ENCODE assay signal across 8 cellular contexts in genomic region chr17:7851438-7852261, GRCh38. TPM values are rescaled to one million over a fixed set of nuclear protein-coding genes. Genes with fewer than 3 reads are reported as not detected.
DNase-seq lines count a peak whose midpoint lies in the region; ATAC-seq and TF ChIP-seq lines count a peak whose summit lies in the region.

No MANE protein-coding gene starts in this region.

- 17 to 22% (median 17%) methylated on average over 53 to 60 of the region's 60 CpGs for WGBS in ovary, 3 donors
- WGBS in thyroid gland, 2 donors, result 25 to 72% methylated on average over 7 to 31 of the region's 60 CpGs

- H3K27ac ChIP-seq in GM23338 (ENCODE audit: low read depth), result no peak overlapping the region
- H3K27ac ChIP-seq in ovary, result no peak overlapping the region
- H3K27ac ChIP-seq in thyroid gland, result no peak overlapping the region

- H3K79me2 ChIP-seq in GM23338 (replicated peaks; ENCODE audit: insufficient read depth), result no peaks in the 10 kb centered on the region

- no peaks in the 10 kb centered on the region for H3K9me2 ChIP-seq in GM23338 (ENCODE audit: insufficient read depth)

- peak; percentile 57 for ATAC-seq in GM23338
- peak; percentile 84 for ATAC-seq in SK-N-SH treated with all-trans-retinoic acid at 6 μM for 48 hours

- no peaks in the 10 kb centered on the region; the same call in 1 of the 2 replicates for H4K20me1 ChIP-seq in GM23338 (replicated peaks; ENCODE audit: insufficient read depth)

- no peaks in the 10 kb centered on the region for H3K9me3 ChIP-seq in ovary
- H3K9me3 ChIP-seq in thyroid gland, result no peaks in the 10 kb centered on the region

- H3K36me3 Mint-ChIP-seq in GM23338 (ENCODE audit: low read depth), result no peaks in the 10 kb centered on the region; the same call in 2 of the 3 replicates
- H3K36me3 Mint-ChIP-seq in activated naive CD4-positive, alpha-beta T cell treated with anti-CD3 and anti-CD28 coated beads, Interleukin-2, amount 50 U/mL, for 24 hours, result peaks cover 18% of the 10 kb centered on the region

- H3K27ac Mint-ChIP-seq in GM23338, result no peak overlapping the region
- peak overlapping the region; percentile 82 for H3K27ac Mint-ChIP-seq in activated naive CD4-positive, alpha-beta T cell treated with anti-CD3 and anti-CD28 coated beads, Interleukin-2, amount 50 U/mL, for 24 hours

- peaks cover 27% of the 10 kb centered on the region for H3K4me1 Mint-ChIP-seq in GM23338
- H3K4me1 Mint-ChIP-seq in activated naive CD4-positive, alpha-beta T cell treated with anti-CD3 and anti-CD28 coated beads, Interleukin-2, amount 50 U/mL, for 24 hours, result peaks cover 29% of the 10 kb centered on the region

- peaks cover 17% of the 10 kb centered on the region; the same call in 1 of the 2 replicates for H3F3A ChIP-seq in GM23338 (replicated peaks; ENCODE audit: low read depth)

- H3K9me3 Mint-ChIP-seq in GM23338, result no peaks in the 10 kb centered on the region; the same call in 2 of the 3 replicates
- H3K9me3 Mint-ChIP-seq in activated naive CD4-positive, alpha-beta T cell treated with anti-CD3 and anti-CD28 coated beads, Interleukin-2, amount 50 U/mL, for 24 hours, result no peaks in the 10 kb centered on the region

- TF ChIP-seq CTCF in GM23338 (conservative IDR thresholded peaks at IDR 0.05; ENCODE audit: low read depth in 2 of 2) (peak; percentile 63 to 97), LNCAP (IDR thresholded peaks at IDR 0.05) (peak; percentile 92), ovary (IDR thresholded peaks at IDR 0.05) (peak; percentile 97 to 99 (median 98)), thyroid gland (IDR thresholded peaks at IDR 0.05) (peak; percentile 98 to 100 (median 98))

- peak; percentile 94 for DNase-seq in GM03348 (ENCODE audit: low spot score)
- DNase-seq in GM23338 (ENCODE audit: low spot score), result peak; percentile 96
- DNase-seq in glomerular visceral epithelial cell (ENCODE audit: extremely low spot score), result peak; percentile 88
- peak; percentile 90 to 95 (median 93) for DNase-seq in ovary
- peak; percentile 93 to 94 for DNase-seq in thyroid gland

- H3K4me2 ChIP-seq in GM23338, result peak overlapping the region; percentile 90

- H3K27me3 Mint-ChIP-seq in GM23338 (ENCODE audit: insufficient read depth, low read depth, poor library complexity), result peaks cover 28% of the 10 kb centered on the region
- H3K27me3 Mint-ChIP-seq in activated naive CD4-positive, alpha-beta T cell treated with anti-CD3 and anti-CD28 coated beads, Interleukin-2, amount 50 U/mL, for 24 hours, result no peaks in the 10 kb centered on the region

- no peaks in the 10 kb centered on the region; the same call in 1 of the 2 replicates for H3K36me3 ChIP-seq in GM23338 (ENCODE audit: insufficient read depth)
- no peaks in the 10 kb centered on the region for H3K36me3 ChIP-seq in ovary
- H3K36me3 ChIP-seq in thyroid gland, result peaks cover 46 to 56% of the 10 kb centered on the region in 2 donors

- TF ChIP-seq POLR2A in ovary (IDR thresholded peaks at IDR 0.05) (no peak), thyroid gland (IDR thresholded peaks at IDR 0.05) (peak in 1 of 2 donors; percentile 43)

- TF ChIP-seq EP300 in ovary (IDR thresholded peaks at IDR 0.05), result no peak

- H3K4me3 ChIP-seq in GM23338 (peak overlapping the region; percentile 80), ovary (no peak overlapping the region), thyroid gland (replicated peaks in 1 of 3) (no peak overlapping the region)

- H3K27me3 ChIP-seq in GM23338 (ENCODE audit: insufficient read depth), result peaks cover 86% of the 10 kb centered on the region
- no peaks in the 10 kb centered on the region for H3K27me3 ChIP-seq in ovary
- H3K27me3 ChIP-seq in thyroid gland, result no peaks in the 10 kb centered on the region

- intact Hi-C loops in ovary (cut with DNase I) (loop anchor here in 2 of 4 donors (2.0 to 10.0 kb wide), 3 partner anchors 17 to 109 kb away; partner anchors contain the start of gene KDM6B (in 1 of the 2)), thyroid gland (cut with DNase I) (no loop called here)

- peak overlapping the region; percentile 82 for H3K4me3 Mint-ChIP-seq in GM23338
- H3K4me3 Mint-ChIP-seq in activated naive CD4-positive, alpha-beta T cell treated with anti-CD3 and anti-CD28 coated beads, Interleukin-2, amount 50 U/mL, for 24 hours, result peak overlapping the region; percentile 82

- H3K4me1 ChIP-seq in GM23338 (ENCODE audit: insufficient read depth) (peaks cover 36% of the 10 kb centered on the region), ovary (ENCODE audit: insufficient read depth) (peaks cover 5% of the 10 kb centered on the region), thyroid gland (peaks cover 9 to 26% of the 10 kb centered on the region in 2 donors)

- H2AFZ ChIP-seq in GM23338, result peak overlapping the region; percentile 97

TF ChIP-seq in GM23338, 12 proteins besides CTCF, POLR2A, EP300 and RAD21 (continues in another document):
- TF ChIP-seq EZH2 (IDR thresholded peaks at IDR 0.05; ENCODE audit: low read depth, unreplicated experiment) (peak; percentile 57), POLR2AphosphoS5 (IDR thresholded peaks at IDR 0.05; ENCODE audit: low read depth) (peak; percentile 87)

TF ChIP-seq in SK-N-SH treated with all-trans-retinoic acid at 6 μM for 48 hours, 23 proteins besides CTCF, POLR2A, EP300 and RAD21:
- TF ChIP-seq BACH2 (CRISPR knock-in tag; IDR thresholded peaks at IDR 0.05; ENCODE audit: borderline replicate concordance), result no peak
- TF ChIP-seq OSR1 (CRISPR knock-in tag; IDR thresholded peaks at IDR 0.05), result no peak

RNA-seq across cellular contexts. Expression of gene TMEM88, which starts 3.2 kb away (rescaled TPM):
- total RNA-seq in GM23338 (2014; rRNA removed; shearing (Covaris generic)), result 0.97 TPM in 1 of 2 replicates, not detected in the other
- polyA plus RNA-seq in GM23338 (2016; fragmentation: Nextera tagmentation; extraction: Ambion mirVana) (0.43 and 0.58 TPM in 2 replicates), ovary (10 to 100 TPM in 1 of 2 donors, 1 to 10 TPM in 1; 5.5 to 17.8 TPM)
- total RNA-seq in ovary (10 to 100 TPM in 3 of 7 donors, 1 to 10 TPM in 4; 2.1 to 11.9 (median 8.2) TPM), thyroid gland (10 to 100 TPM; 12.3 to 39.5 (median 18.4) TPM)

RNA-seq across cellular contexts. Expression of gene NAA38, which starts 5.7 kb away (rescaled TPM):
- 17.1 and 24.0 TPM in 2 replicates for total RNA-seq in GM23338 (2014; rRNA removed; shearing (Covaris generic))
- polyA plus RNA-seq in GM23338 (2016; fragmentation: Nextera tagmentation; extraction: Ambion mirVana) (74.8 and 78.5 TPM in 2 replicates), ovary (10 to 100 TPM in 1 of 2 donors, 1 to 10 TPM in 1; 4.6 to 59.1 TPM)
- total RNA-seq in ovary (10 to 100 TPM; 46.4 to 82.8 (median 54.6) TPM), thyroid gland (100 to 1,000 TPM in 2 of 4 donors, 10 to 100 TPM in 2; 24.6 to 180 (median 79.6) TPM)

RNA-seq across cellular contexts. Expression of gene CYB5D1, which starts 6.2 kb away (rescaled TPM):
- total RNA-seq in GM23338 (2014; rRNA removed; shearing (Covaris generic)), result 5.6 and 8.4 TPM in 2 replicates
- 2.7 and 3.5 TPM in 2 replicates for polyA plus RNA-seq in GM23338 (2016; fragmentation: Nextera tagmentation; extraction: Ambion mirVana)
- 10 to 100 TPM in 6 of 7 donors, 1 to 10 TPM in 1; 7.0 to 18.8 (median 16.1) TPM for total RNA-seq in ovary
- 10 to 100 TPM; 10.8 to 22.2 TPM for polyA plus RNA-seq in ovary
- total RNA-seq in thyroid gland, result 10 to 100 TPM; 14.9 to 29.5 (median 23.5) TPM

RNA-seq across cellular contexts. Expression of gene KDM6B, which starts 17.6 kb away (rescaled TPM):
- total RNA-seq in GM23338 (2014; rRNA removed; shearing (Covaris generic)), result 1.4 and 1.8 TPM in 2 replicates
- polyA plus RNA-seq in GM23338 (2016; fragmentation: Nextera tagmentation; extraction: Ambion mirVana) (1.1 and 1.4 TPM in 2 replicates), ovary (10 to 100 TPM in 1 of 2 donors, 1 to 10 TPM in 1; 9.1 to 36.9 TPM)
- total RNA-seq in ovary (10 to 100 TPM; 13.7 to 80.8 (median 71.9) TPM), thyroid gland (10 to 100 TPM in 2 of 4 donors, 1 to 10 TPM in 2; 4.8 to 14.4 (median 10.4) TPM)

RNA-seq across cellular contexts. Expression of gene CHD3, which starts 36.9 kb away (rescaled TPM):
- 9.7 and 12.3 TPM in 2 replicates for total RNA-seq in GM23338 (2014; rRNA removed; shearing (Covaris generic))
- polyA plus RNA-seq in GM23338 (2016; fragmentation: Nextera tagmentation; extraction: Ambion mirVana) (2.9 and 3.0 TPM in 2 replicates), ovary (100 to 1,000 TPM in 1 of 2 donors, 10 to 100 TPM in 1; 87.2 to 100 TPM)
- total RNA-seq in ovary (100 to 1,000 TPM in 4 of 7 donors, 10 to 100 TPM in 3; 65.7 to 145 (median 114) TPM), thyroid gland (100 to 1,000 TPM in 1 of 4 donors, 10 to 100 TPM in 3; 78.9 to 117 (median 91.4) TPM)
